8 cellular contexts compared by ENCODE assay signal in the genomic region with DNA sequence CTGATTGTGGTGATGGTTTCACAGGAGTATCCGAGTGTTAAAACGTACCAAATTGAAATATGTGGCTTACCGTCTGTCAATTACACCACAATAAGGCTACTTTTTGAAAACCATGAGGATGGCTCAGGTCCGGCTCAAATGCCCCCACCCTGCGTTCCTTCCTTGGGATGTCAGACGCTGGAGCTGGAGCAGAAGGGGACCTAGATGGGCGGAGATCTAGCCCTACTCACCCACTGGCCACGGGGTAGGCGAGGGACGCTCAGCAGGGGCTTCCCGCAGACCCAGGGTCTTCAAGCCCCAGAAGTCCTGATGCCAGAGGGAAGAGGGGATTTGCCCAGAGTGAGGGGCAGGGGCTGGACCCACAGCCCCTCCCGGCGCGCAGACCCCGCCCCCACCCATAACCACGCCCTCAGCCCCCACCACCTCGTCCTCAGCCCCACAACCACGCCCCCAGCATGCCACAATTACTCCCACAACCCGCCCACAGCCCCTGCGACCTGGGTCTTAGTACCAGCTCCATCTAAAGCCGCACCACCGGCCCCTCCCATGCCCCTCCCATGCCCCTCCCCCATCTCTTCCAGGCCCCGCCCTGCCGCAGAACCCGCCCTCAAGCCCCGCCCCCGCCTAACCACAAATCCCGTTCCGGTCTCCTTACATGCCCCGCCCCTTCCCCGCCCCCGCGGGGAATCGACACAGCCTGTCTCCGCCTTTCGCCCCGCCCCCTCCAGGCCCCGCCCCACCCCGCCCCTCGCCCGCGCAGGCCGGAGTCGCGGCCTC. TPM values are rescaled to one million over a fixed set of nuclear protein-coding genes. Genes with fewer than 3 reads are reported as not detected.
DNase-seq lines count a peak whose midpoint lies in the region; ATAC-seq and TF ChIP-seq lines count a peak whose summit lies in the region.

A gene with protein sequence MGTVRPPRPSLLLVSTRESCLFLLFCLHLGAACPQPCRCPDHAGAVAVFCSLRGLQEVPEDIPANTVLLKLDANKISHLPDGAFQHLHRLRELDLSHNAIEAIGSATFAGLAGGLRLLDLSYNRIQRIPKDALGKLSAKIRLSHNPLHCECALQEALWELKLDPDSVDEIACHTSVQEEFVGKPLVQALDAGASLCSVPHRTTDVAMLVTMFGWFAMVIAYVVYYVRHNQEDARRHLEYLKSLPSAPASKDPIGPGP (plus strand): TSS at position 764 of the 777 bp plus-strand sequence. CDS start 1,135 bp downstream, outside the sequence.

- H3K27me3 ChIP-seq in BJ (ENCODE audit: control insufficient read depth, insufficient read depth, low read length) (no peaks in the 10 kb centered on the region), neural cell (ENCODE audit: insufficient read depth, low read depth, low read length) (no peaks in the 10 kb centered on the region)

- peak; percentile 3 for DNase-seq in BJ (ENCODE audit: low read depth)
- peak; percentile 100 for DNase-seq in HEK293T (ENCODE audit: extremely low spot score)
- peak; percentile 43 for DNase-seq in NCI-H82 treated with DMSO at 0.1 percent for 48 hours (lab: John Stamatoyannopoulos, UW; ENCODE audit: unreplicated experiment)
- DNase-seq in activated T-cell treated with anti-CD3 and anti-CD28 coated beads, Interleukin-2, amount 50 U/mL, for 72 hours = peak; percentile 87
- peak; percentile 84 for DNase-seq in fibroblast of pulmonary artery (ENCODE audit: low read depth)
- peak; percentile 86 for DNase-seq in stimulated activated naive CD8-positive, alpha-beta T cell treated with anti-CD3 and anti-CD28 coated beads, Interleukin-15, Interleukin-2, amounts not matched to agents 100 U/mL and 50 U/mL, for 24 hours

- ATAC-seq in activated T-cell treated with anti-CD3 and anti-CD28 coated beads, Interleukin-2, amount 50 U/mL, for 72 hours (replicated peaks in 1 of 2) = peak; percentile 77 to 84
- peak; percentile 68 for ATAC-seq in stimulated activated naive CD8-positive, alpha-beta T cell treated with anti-CD3 and anti-CD28 coated beads, Interleukin-15, Interleukin-2, amounts not matched to agents 100 U/mL and 50 U/mL, for 24 hours
- no peak for ATAC-seq in GM19467 (IDR thresholded peaks at IDR 0.05; ENCODE audit: unreplicated experiment)

- no peaks in the 10 kb centered on the region for H3K4me1 Mint-ChIP-seq in activated T-cell treated with anti-CD3 and anti-CD28 coated beads, Interleukin-2, amount 50 U/mL, for 72 hours (ENCODE audit: low read depth)

- H3K27ac Mint-ChIP-seq in activated T-cell treated with anti-CD3 and anti-CD28 coated beads, Interleukin-2, amount 50 U/mL, for 72 hours = no peak within 1 kb of the TSS

- H4K20me1 ChIP-seq in neural cell (ENCODE audit: insufficient read depth) = no peaks in the 10 kb centered on the region

- no peak for TF ChIP-seq CTCF in BJ (IDR thresholded peaks at IDR 0.05; ENCODE audit: insufficient read depth, low read depth, low read length)
- no peak for TF ChIP-seq CTCF in fibroblast of pulmonary artery (IDR thresholded peaks at IDR 0.05; ENCODE audit: low read length, missing control alignments)
- TF ChIP-seq CTCF in neural cell (IDR thresholded peaks at IDR 0.05; ENCODE audit: poor library complexity, severe bottlenecking) = no peak

- peak within 1 kb of the TSS; percentile 40 for H2AFZ ChIP-seq in neural cell (ENCODE audit: low read depth, low read length)

- H3K79me2 ChIP-seq in neural cell (replicated peaks; ENCODE audit: insufficient read depth, low read length) = no peaks in the 10 kb centered on the region

- peak within 1 kb of the TSS; percentile 57 for H3K4me3 ChIP-seq in BJ (ENCODE audit: low read depth, low read length)
- H3K4me3 ChIP-seq in fibroblast of pulmonary artery (replicated peaks; ENCODE audit: low read depth, low read length) = peak within 1 kb of the TSS; percentile 60
- H3K4me3 ChIP-seq in neural cell (ENCODE audit: low read length) = peak within 1 kb of the TSS; percentile 78

- H3K9me2 ChIP-seq in neural cell (ENCODE audit: insufficient read depth, low read length) = no peaks in the 10 kb centered on the region

- H3K9ac ChIP-seq in neural cell (ENCODE audit: low read length) = peak within 1 kb of the TSS; percentile 72

- peaks cover 5% of the 10 kb centered on the region for H3K9me3 ChIP-seq in neural cell (ENCODE audit: low read length)

- POLR2A ChIA-PET in BJ (lab: Charles Lee) (no interaction called here), HEK293T (lab: Yijun Ruan, JAX) (interaction anchor here (0.6 to 1.3 kb wide), 2 partner anchors 72 to 116 kb away, joined by 3 to 6 read pairs; a partner anchor contains a TSS)

- no peaks in the 10 kb centered on the region for H3K36me3 Mint-ChIP-seq in activated T-cell treated with anti-CD3 and anti-CD28 coated beads, Interleukin-2, amount 50 U/mL, for 72 hours (ENCODE audit: insufficient read depth in 2 of 2)

- H3K4me2 ChIP-seq in neural cell (ENCODE audit: low read length) = peak within 1 kb of the TSS; percentile 41

- no peaks in the 10 kb centered on the region for H3F3A ChIP-seq in neural cell (ENCODE audit: insufficient read depth, low read length, poor library complexity, severe bottlenecking)

- no peak for TF ChIP-seq EP300 in neural cell (conservative IDR thresholded peaks at IDR 0.05; ENCODE audit: poor library complexity, severe bottlenecking)

- H3K9me3 Mint-ChIP-seq in activated T-cell treated with anti-CD3 and anti-CD28 coated beads, Interleukin-2, amount 50 U/mL, for 72 hours = peaks cover 0 to 1% of the 10 kb centered on the region in 2 donors

- TF ChIP-seq RAD21 in neural cell (conservative IDR thresholded peaks at IDR 0.05) = no peak

- peaks cover 38% of the 10 kb centered on the region for H3K27me3 Mint-ChIP-seq in activated T-cell treated with anti-CD3 and anti-CD28 coated beads, Interleukin-2, amount 50 U/mL, for 72 hours (ENCODE audit: low read depth)

- H3K4me3 Mint-ChIP-seq in activated T-cell treated with anti-CD3 and anti-CD28 coated beads, Interleukin-2, amount 50 U/mL, for 72 hours = peak within 1 kb of the TSS; percentile 85 to 86

- no peak within 1 kb of the TSS for H3K27ac ChIP-seq in neural cell (ENCODE audit: low read length)

- H3K36me3 ChIP-seq in BJ (ENCODE audit: control insufficient read depth, insufficient read depth, low read length) (no peaks in the 10 kb centered on the region), neural cell (ENCODE audit: insufficient read depth, low read length) (peaks cover 11% of the 10 kb centered on the region)

- CTCF ChIA-PET in BJ (lab: Yijun Ruan, JAX) = no interaction called here
- CTCF ChIA-PET in HEK293T (lab: Yijun Ruan, JAX) = interaction anchor here (0.6 kb wide), 1 partner anchor 26 kb away, joined by 3 read pairs; no protein-coding TSS in a partner anchor

TF ChIP-seq in HEK293T, 16 proteins besides CTCF, POLR2A, EP300 and RAD21:
- TF ChIP-seq FOXA1 (IDR thresholded peaks at IDR 0.05) (no peak), SP1 (IDR thresholded peaks at IDR 0.05) (peak; percentile 99)

TF ChIP-seq in neural cell, 6 proteins besides CTCF, POLR2A, EP300 and RAD21:
- TF ChIP-seq, protein P1, sequence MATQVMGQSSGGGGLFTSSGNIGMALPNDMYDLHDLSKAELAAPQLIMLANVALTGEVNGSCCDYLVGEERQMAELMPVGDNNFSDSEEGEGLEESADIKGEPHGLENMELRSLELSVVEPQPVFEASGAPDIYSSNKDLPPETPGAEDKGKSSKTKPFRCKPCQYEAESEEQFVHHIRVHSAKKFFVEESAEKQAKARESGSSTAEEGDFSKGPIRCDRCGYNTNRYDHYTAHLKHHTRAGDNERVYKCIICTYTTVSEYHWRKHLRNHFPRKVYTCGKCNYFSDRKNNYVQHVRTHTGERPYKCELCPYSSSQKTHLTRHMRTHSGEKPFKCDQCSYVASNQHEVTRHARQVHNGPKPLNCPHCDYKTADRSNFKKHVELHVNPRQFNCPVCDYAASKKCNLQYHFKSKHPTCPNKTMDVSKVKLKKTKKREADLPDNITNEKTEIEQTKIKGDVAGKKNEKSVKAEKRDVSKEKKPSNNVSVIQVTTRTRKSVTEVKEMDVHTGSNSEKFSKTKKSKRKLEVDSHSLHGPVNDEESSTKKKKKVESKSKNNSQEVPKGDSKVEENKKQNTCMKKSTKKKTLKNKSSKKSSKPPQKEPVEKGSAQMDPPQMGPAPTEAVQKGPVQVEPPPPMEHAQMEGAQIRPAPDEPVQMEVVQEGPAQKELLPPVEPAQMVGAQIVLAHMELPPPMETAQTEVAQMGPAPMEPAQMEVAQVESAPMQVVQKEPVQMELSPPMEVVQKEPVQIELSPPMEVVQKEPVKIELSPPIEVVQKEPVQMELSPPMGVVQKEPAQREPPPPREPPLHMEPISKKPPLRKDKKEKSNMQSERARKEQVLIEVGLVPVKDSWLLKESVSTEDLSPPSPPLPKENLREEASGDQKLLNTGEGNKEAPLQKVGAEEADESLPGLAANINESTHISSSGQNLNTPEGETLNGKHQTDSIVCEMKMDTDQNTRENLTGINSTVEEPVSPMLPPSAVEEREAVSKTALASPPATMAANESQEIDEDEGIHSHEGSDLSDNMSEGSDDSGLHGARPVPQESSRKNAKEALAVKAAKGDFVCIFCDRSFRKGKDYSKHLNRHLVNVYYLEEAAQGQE (IDR thresholded peaks at IDR 0.05; ENCODE audit: borderline replicate concordance) = no peak
- TF ChIP-seq EZH2 (IDR thresholded peaks at IDR 0.05; ENCODE audit: borderline replicate concordance, insufficient read depth, low read length, poor library complexity, severe bottlenecking) = no peak
- no peak for TF ChIP-seq POLR2AphosphoS5 (IDR thresholded peaks at IDR 0.05)
- TF ChIP-seq TAF1 (IDR thresholded peaks at IDR 0.05; ENCODE audit: low read depth) = no peak
- no peak for TF ChIP-seq SMC3 (conservative IDR thresholded peaks at IDR 0.05; ENCODE audit: poor library complexity)
- TF ChIP-seq MXI1 (conservative IDR thresholded peaks at IDR 0.05; ENCODE audit: poor library complexity, severe bottlenecking) = no peak

RNA-seq across cellular contexts. Expression of the gene that starts here (rescaled TPM):
- 0.42 and 0.59 TPM in 2 replicates for polyA plus RNA-seq in BJ (2011; rRNA removed)
- polyA minus RNA-seq in BJ (2011; rRNA and poly(A)+ RNA removed) = 0.26 and 0.57 TPM in 2 replicates
- total RNA-seq in activated T-cell treated with anti-CD3 and anti-CD28 coated beads, Interleukin-2, amount 50 U/mL, for 72 hours = 1 to 10 TPM; 2.8 to 3.8 TPM
- 3.8 and 5.0 TPM in 2 replicates for polyA plus RNA-seq in neural cell
- polyA minus RNA-seq in neural cell = 13.1 and 14.0 TPM in 2 replicates

Comparison
In these comparisons a context has a peak if more than half of its experiments do, and no peak if none do; other contexts are left out.
1. Peak in DNase-seq and H3K4me3 ChIP-seq in BJ; RNA of the gene not detected or under 1 TPM.
2. DNase-seq: peak in every context shown above with its lines; median percentile 100 in HEK293T; 87 in activated T-cell treated with anti-CD3 and anti-CD28 coated beads, Interleukin-2, amount 50 U/mL, for 72 hours; 86 in stimulated activated naive CD8-positive, alpha-beta T cell treated with anti-CD3 and anti-CD28 coated beads, Interleukin-15, Interleukin-2, amounts not matched to agents 100 U/mL and 50 U/mL, for 24 hours; 84 in fibroblast of pulmonary artery; 43 in NCI-H82 treated with DMSO at 0.1 percent for 48 hours; 3 in BJ.